ENCODE assay signal across 19 cellular contexts in genomic region chr15:52368402-52368801, GRCh38.
"Had no signal": no experiment of that assay in that cellular context is flagged by ENCODE, and none has a peak within 500 bp of the region (broad histone marks: within the 10 kb centered on the region; RNA-seq: fewer than 3 reads in every experiment).

No MANE protein-coding gene starts in this region.

- H3K27me3 Mint-ChIP-seq: activated naive CD8-positive, alpha-beta T cell treated with anti-CD3 and anti-CD28 coated beads, Interleukin-2, amount 50 U/mL, for 24 hours; stimulated activated memory B cell treated with anti-CD40 and anti-IgM and Interleukin-4, amounts not matched to agents 10 μg/mL and 1 μg/mL and 100 μg/mL, for 72 hours had no signal

- H3K4me1 Mint-ChIP-seq: activated naive CD8-positive, alpha-beta T cell treated with anti-CD3 and anti-CD28 coated beads, Interleukin-2, amount 50 U/mL, for 24 hours; endodermal cell; natural killer cell had no signal

- H3K9me3 Mint-ChIP-seq: activated naive CD8-positive, alpha-beta T cell treated with anti-CD3 and anti-CD28 coated beads, Interleukin-2, amount 50 U/mL, for 24 hours; activated T-helper 1 cell treated with anti-CD3 and anti-CD28 coated beads, Interleukin-12 subunit alpha, Interleukin-12 subunit beta, Interleukin-2, Interleukin-4 antibody, amounts not matched to agents 30 ng/mL and 10 ng/mL and 1 ng/mL, durations not matched to agents 14 hours and 24 hours and 36 hours; endodermal cell; natural killer cell; stimulated activated memory B cell treated with anti-CD40 and anti-IgM and Interleukin-4, amounts not matched to agents 10 μg/mL and 1 μg/mL and 100 μg/mL, for 72 hours; T-helper 1 cell treated with Interleukin-12 subunit alpha and Interleukin-12 subunit beta and Interleukin-4 antibody, amounts not matched to agents 30 μg/mL and 1 μg/mL, for 36 hours had no signal

- H3K27ac Mint-ChIP-seq: activated naive CD8-positive, alpha-beta T cell treated with anti-CD3 and anti-CD28 coated beads, Interleukin-2, amount 50 U/mL, for 24 hours; activated T-helper 1 cell treated with anti-CD3 and anti-CD28 coated beads, Interleukin-12 subunit alpha, Interleukin-12 subunit beta, Interleukin-2, Interleukin-4 antibody, amounts not matched to agents 30 ng/mL and 10 ng/mL and 1 ng/mL, durations not matched to agents 14 hours and 24 hours and 36 hours; endodermal cell; natural killer cell; stimulated activated memory B cell treated with anti-CD40 and anti-IgM and Interleukin-4, amounts not matched to agents 10 μg/mL and 1 μg/mL and 100 μg/mL, for 72 hours; T-helper 1 cell treated with Interleukin-12 subunit alpha and Interleukin-12 subunit beta and Interleukin-4 antibody, amounts not matched to agents 30 μg/mL and 1 μg/mL, for 36 hours had no signal

- H3K4me3 ChIP-seq: breast epithelium, dorsolateral prefrontal cortex, left ventricle myocardium inferior, thyroid gland had no signal

- H3K9me3 ChIP-seq: breast epithelium, left ventricle myocardium inferior, neutrophil, thyroid gland had no signal

- H3K4me1 ChIP-seq: breast epithelium, thyroid gland had no signal

- DNase-seq: activated CD4-positive, alpha-beta T cell treated with anti-CD3 and anti-CD28 coated beads for 4 hours; activated CD8-positive, alpha-beta memory T cell treated with anti-CD3 and anti-CD28 coated beads, Interleukin-2, amount 50 U/mL, for 48 hours; activated naive CD4-positive, alpha-beta T cell; activated naive CD8-positive, alpha-beta T cell treated with anti-CD3 and anti-CD28 coated beads, Interleukin-2, amount 50 U/mL, for 24 hours; aorta; dorsolateral prefrontal cortex; endodermal cell; hippocampal formation; kidney; left ventricle myocardium inferior; natural killer cell; retina; thyroid gland; WERI-Rb-1 had no signal

- H3K27ac ChIP-seq: breast epithelium, left ventricle myocardium inferior, neutrophil, thyroid gland, WERI-Rb-1 had no signal

- H3K4me3 Mint-ChIP-seq: activated naive CD8-positive, alpha-beta T cell treated with anti-CD3 and anti-CD28 coated beads, Interleukin-2, amount 50 U/mL, for 24 hours; activated T-helper 1 cell treated with anti-CD3 and anti-CD28 coated beads, Interleukin-12 subunit alpha, Interleukin-12 subunit beta, Interleukin-2, Interleukin-4 antibody, amounts not matched to agents 30 ng/mL and 10 ng/mL and 1 ng/mL, durations not matched to agents 14 hours and 24 hours and 36 hours; endodermal cell; natural killer cell; stimulated activated memory B cell treated with anti-CD40 and anti-IgM and Interleukin-4, amounts not matched to agents 10 μg/mL and 1 μg/mL and 100 μg/mL, for 72 hours; T-helper 1 cell treated with Interleukin-12 subunit alpha and Interleukin-12 subunit beta and Interleukin-4 antibody, amounts not matched to agents 30 μg/mL and 1 μg/mL, for 36 hours had no signal

- ATAC-seq: activated naive CD8-positive, alpha-beta T cell treated with anti-CD3 and anti-CD28 coated beads, Interleukin-2, amount 50 U/mL, for 24 hours; natural killer cell; stimulated activated memory B cell treated with anti-CD40 and anti-IgM and Interleukin-4, amounts not matched to agents 10 μg/mL and 1 μg/mL and 100 μg/mL, for 72 hours had no signal

- H3K27me3 ChIP-seq: breast epithelium, dorsolateral prefrontal cortex, neutrophil, thyroid gland had no signal
